In the genomic region with DNA sequence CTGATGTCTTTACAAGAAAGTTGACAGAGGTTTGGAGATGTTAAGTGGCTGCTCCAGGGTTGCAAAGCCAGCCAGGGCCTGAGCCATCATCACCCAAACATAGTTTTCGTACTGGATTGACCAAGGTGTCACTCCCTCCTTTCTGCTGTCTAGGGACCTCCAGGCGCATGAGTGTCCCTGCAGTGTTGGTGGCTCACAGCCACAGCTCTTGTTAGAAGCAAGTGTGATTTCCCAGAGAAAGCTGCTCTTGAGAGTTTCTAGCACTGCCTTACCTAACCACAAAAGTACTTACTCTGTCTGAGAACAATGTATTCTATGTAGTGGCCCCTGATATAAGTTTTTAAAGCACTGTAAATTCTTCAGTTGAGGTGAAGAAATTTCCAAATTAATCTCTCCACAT, we compare ENCODE assay signal across 2 cellular contexts.
TF ChIP-seq lines count a peak whose summit lies in the region.

No MANE protein-coding gene starts in this region.

TF ChIP-seq in GM23338, 12 proteins besides CTCF, POLR2A, EP300 and RAD21 (continues in another document):
- TF ChIP-seq, protein P1, sequence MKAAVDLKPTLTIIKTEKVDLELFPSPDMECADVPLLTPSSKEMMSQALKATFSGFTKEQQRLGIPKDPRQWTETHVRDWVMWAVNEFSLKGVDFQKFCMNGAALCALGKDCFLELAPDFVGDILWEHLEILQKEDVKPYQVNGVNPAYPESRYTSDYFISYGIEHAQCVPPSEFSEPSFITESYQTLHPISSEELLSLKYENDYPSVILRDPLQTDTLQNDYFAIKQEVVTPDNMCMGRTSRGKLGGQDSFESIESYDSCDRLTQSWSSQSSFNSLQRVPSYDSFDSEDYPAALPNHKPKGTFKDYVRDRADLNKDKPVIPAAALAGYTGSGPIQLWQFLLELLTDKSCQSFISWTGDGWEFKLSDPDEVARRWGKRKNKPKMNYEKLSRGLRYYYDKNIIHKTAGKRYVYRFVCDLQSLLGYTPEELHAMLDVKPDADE (IDR thresholded peaks at IDR 0.05): no peak
- TF ChIP-seq ZNF114 (CRISPR knock-in tag; IDR thresholded peaks at IDR 0.05): no peak
- TF ChIP-seq CREB1 (CRISPR knock-in tag; IDR thresholded peaks at IDR 0.05; ENCODE audit: low read depth): no peak
- no peak for TF ChIP-seq ZNF331 (CRISPR knock-in tag; IDR thresholded peaks at IDR 0.05; ENCODE audit: low read depth)
- TF ChIP-seq EZH2 (IDR thresholded peaks at IDR 0.05; ENCODE audit: low read depth, unreplicated experiment): no peak
- no peak for TF ChIP-seq JUNB (IDR thresholded peaks at IDR 0.05; ENCODE audit: unreplicated experiment)
- TF ChIP-seq POLR2AphosphoS5 (IDR thresholded peaks at IDR 0.05; ENCODE audit: low read depth): no peak
- no peak for TF ChIP-seq EZH2phosphoT487 (IDR thresholded peaks at IDR 0.05; ENCODE audit: unreplicated experiment)
- TF ChIP-seq, protein P2, sequence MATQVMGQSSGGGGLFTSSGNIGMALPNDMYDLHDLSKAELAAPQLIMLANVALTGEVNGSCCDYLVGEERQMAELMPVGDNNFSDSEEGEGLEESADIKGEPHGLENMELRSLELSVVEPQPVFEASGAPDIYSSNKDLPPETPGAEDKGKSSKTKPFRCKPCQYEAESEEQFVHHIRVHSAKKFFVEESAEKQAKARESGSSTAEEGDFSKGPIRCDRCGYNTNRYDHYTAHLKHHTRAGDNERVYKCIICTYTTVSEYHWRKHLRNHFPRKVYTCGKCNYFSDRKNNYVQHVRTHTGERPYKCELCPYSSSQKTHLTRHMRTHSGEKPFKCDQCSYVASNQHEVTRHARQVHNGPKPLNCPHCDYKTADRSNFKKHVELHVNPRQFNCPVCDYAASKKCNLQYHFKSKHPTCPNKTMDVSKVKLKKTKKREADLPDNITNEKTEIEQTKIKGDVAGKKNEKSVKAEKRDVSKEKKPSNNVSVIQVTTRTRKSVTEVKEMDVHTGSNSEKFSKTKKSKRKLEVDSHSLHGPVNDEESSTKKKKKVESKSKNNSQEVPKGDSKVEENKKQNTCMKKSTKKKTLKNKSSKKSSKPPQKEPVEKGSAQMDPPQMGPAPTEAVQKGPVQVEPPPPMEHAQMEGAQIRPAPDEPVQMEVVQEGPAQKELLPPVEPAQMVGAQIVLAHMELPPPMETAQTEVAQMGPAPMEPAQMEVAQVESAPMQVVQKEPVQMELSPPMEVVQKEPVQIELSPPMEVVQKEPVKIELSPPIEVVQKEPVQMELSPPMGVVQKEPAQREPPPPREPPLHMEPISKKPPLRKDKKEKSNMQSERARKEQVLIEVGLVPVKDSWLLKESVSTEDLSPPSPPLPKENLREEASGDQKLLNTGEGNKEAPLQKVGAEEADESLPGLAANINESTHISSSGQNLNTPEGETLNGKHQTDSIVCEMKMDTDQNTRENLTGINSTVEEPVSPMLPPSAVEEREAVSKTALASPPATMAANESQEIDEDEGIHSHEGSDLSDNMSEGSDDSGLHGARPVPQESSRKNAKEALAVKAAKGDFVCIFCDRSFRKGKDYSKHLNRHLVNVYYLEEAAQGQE (IDR thresholded peaks at IDR 0.05; ENCODE audit: unreplicated experiment): no peak
- TF ChIP-seq, protein P3, sequence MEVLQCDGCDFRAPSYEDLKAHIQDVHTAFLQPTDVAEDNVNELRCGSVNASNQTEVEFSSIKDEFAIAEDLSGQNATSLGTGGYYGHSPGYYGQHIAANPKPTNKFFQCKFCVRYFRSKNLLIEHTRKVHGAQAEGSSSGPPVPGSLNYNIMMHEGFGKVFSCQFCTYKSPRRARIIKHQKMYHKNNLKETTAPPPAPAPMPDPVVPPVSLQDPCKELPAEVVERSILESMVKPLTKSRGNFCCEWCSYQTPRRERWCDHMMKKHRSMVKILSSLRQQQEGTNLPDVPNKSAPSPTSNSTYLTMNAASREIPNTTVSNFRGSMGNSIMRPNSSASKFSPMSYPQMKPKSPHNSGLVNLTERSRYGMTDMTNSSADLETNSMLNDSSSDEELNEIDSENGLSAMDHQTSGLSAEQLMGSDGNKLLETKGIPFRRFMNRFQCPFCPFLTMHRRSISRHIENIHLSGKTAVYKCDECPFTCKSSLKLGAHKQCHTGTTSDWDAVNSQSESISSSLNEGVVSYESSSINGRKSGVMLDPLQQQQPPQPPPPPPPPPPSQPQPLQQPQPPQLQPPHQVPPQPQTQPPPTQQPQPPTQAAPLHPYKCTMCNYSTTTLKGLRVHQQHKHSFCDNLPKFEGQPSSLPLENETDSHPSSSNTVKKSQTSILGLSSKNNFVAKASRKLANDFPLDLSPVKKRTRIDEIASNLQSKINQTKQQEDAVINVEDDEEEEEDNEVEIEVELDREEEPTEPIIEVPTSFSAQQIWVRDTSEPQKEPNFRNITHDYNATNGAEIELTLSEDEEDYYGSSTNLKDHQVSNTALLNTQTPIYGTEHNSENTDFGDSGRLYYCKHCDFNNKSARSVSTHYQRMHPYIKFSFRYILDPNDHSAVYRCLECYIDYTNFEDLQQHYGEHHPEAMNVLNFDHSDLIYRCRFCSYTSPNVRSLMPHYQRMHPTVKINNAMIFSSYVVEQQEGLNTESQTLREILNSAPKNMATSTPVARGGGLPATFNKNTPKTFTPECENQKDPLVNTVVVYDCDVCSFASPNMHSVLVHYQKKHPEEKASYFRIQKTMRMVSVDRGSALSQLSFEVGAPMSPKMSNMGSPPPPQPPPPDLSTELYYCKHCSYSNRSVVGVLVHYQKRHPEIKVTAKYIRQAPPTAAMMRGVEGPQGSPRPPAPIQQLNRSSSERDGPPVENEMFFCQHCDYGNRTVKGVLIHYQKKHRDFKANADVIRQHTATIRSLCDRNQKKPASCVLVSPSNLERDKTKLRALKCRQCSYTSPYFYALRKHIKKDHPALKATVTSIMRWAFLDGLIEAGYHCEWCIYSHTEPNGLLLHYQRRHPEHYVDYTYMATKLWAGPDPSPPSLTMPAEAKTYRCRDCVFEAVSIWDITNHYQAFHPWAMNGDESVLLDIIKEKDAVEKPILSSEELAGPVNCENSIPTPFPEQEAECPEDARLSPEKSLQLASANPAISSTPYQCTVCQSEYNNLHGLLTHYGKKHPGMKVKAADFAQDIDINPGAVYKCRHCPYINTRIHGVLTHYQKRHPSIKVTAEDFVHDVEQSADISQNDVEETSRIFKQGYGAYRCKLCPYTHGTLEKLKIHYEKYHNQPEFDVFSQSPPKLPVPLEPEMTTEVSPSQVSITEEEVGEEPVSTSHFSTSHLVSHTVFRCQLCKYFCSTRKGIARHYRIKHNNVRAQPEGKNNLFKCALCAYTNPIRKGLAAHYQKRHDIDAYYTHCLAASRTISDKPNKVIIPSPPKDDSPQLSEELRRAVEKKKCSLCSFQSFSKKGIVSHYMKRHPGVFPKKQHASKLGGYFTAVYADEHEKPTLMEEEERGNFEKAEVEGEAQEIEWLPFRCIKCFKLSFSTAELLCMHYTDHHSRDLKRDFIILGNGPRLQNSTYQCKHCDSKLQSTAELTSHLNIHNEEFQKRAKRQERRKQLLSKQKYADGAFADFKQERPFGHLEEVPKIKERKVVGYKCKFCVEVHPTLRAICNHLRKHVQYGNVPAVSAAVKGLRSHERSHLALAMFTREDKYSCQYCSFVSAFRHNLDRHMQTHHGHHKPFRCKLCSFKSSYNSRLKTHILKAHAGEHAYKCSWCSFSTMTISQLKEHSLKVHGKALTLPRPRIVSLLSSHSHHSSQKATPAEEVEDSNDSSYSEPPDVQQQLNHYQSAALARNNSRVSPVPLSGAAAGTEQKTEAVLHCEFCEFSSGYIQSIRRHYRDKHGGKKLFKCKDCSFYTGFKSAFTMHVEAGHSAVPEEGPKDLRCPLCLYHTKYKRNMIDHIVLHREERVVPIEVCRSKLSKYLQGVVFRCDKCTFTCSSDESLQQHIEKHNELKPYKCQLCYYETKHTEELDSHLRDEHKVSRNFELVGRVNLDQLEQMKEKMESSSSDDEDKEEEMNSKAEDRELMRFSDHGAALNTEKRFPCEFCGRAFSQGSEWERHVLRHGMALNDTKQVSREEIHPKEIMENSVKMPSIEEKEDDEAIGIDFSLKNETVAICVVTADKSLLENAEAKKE (CRISPR knock-in tag; IDR thresholded peaks at IDR 0.05): no peak

TF ChIP-seq in GM12878, 131 proteins besides CTCF, POLR2A, EP300 and RAD21 (continued from another document):
- TF ChIP-seq ZBTB33 (IDR thresholded peaks at IDR 0.05): no peak
